Comparison of ENCODE assay signal across 8 cellular contexts in genomic region chr10:103917326-103918052, GRCh38. TPM values are rescaled to one million over a fixed set of nuclear protein-coding genes. Genes with fewer than 3 reads are reported as not detected.
A peak's percentile ranks its signal among the peaks of the same experiment; 100 is the strongest.
DNase-seq lines count a peak whose midpoint lies in the region; ATAC-seq and TF ChIP-seq lines count a peak whose summit lies in the region.

No MANE protein-coding gene starts in this region.

- H3K9ac ChIP-seq in liver (ENCODE audit: low read depth in 1 of 2, low read length in 2 of 2) = peak overlapping the region; percentile 85 to 93
- H3K9ac ChIP-seq in subcutaneous abdominal adipose tissue (ENCODE audit: low read length in 5 of 5) = peak overlapping the region; percentile 81 to 96 (median 89)

- H3K27ac ChIP-seq in liver (ENCODE audit: low read depth in 1 of 2, low read length in 2 of 2) (peak overlapping the region; percentile 96), subcutaneous abdominal adipose tissue (ENCODE audit: low read depth, low read length) (peak overlapping the region; percentile 98)

- H3K4me3 ChIP-seq in liver (ENCODE audit: low read depth in 1 of 3, low read length in 3 of 3) (peak overlapping the region; percentile 58 to 96 (median 95)), subcutaneous abdominal adipose tissue (ENCODE audit: low read depth in 1 of 5, low read length in 5 of 5) (peak overlapping the region; percentile 74 to 97 (median 82))

- TF ChIP-seq CTCF in liver (IDR thresholded peaks at IDR 0.05; ENCODE audit: low read depth, low read length, missing input control) = no peak

- H3K4me1 ChIP-seq in liver (ENCODE audit: control insufficient read depth in 4 of 4, insufficient read depth in 4 of 4, low read length in 3 of 4) = peaks cover 3 to 26% (median 13%) of the 10 kb centered on the region in 4 donors
- peaks cover 5 to 34% (median 28%) of the 10 kb centered on the region in 5 donors for H3K4me1 ChIP-seq in subcutaneous abdominal adipose tissue (ENCODE audit: control insufficient read depth in 5 of 5, insufficient read depth in 5 of 5, low read length in 5 of 5)

- ATAC-seq in HG02970 (IDR thresholded peaks at IDR 0.05; ENCODE audit: low FRiP score, unreplicated experiment) = peak; percentile 27

- no peak for TF ChIP-seq RAD21 in liver (IDR thresholded peaks at IDR 0.05)

- H3K36me3 ChIP-seq in liver (ENCODE audit: control insufficient read depth in 4 of 4, insufficient read depth in 3 of 4, low read depth in 1 of 4, low read length in 3 of 4) (no peaks in the 10 kb centered on the region), subcutaneous abdominal adipose tissue (ENCODE audit: control insufficient read depth in 5 of 5, insufficient read depth in 5 of 5, low read length in 5 of 5) (peaks cover 0 to 6% (median 0%) of the 10 kb centered on the region in 5 donors)

- no peaks in the 10 kb centered on the region for H3K27me3 ChIP-seq in liver (ENCODE audit: control insufficient read depth in 4 of 4, insufficient read depth in 4 of 4, low read length in 3 of 4)
- no peaks in the 10 kb centered on the region for H3K27me3 ChIP-seq in subcutaneous abdominal adipose tissue (ENCODE audit: control insufficient read depth in 5 of 5, insufficient read depth in 4 of 5, low read length in 5 of 5)

- DNase-seq in stimulated activated CD4-positive, alpha-beta T cell treated with anti-CD3 and anti-CD28 coated beads, Interleukin-15, amount 100 ng/mL, for 24 hours = peak; percentile 58
- DNase-seq in stimulated activated CD4-positive, alpha-beta T cell treated with anti-CD3 and anti-CD28 coated beads, Interleukin-4, amount 100 ng/mL, for 4 hours = no peak
- peak; percentile 63 for DNase-seq in cerebellar cortex (ENCODE audit: low spot score)
- DNase-seq in A172 (ENCODE audit: low spot score) = no peak

- H3K9me3 ChIP-seq in liver (ENCODE audit: control insufficient read depth in 4 of 4, low read length in 3 of 4) = no peaks in the 10 kb centered on the region
- peaks cover 0 to 2% (median 0%) of the 10 kb centered on the region in 5 donors for H3K9me3 ChIP-seq in subcutaneous abdominal adipose tissue (ENCODE audit: control insufficient read depth in 5 of 5, low read length in 5 of 5)

- WGBS in liver = 3% methylated on average over 28 of the region's 28 CpGs

TF ChIP-seq in PFSK-1, 5 proteins besides CTCF, POLR2A, EP300 and RAD21:
- TF ChIP-seq REST (IDR thresholded peaks at IDR 0.05; ENCODE audit: insufficient read depth in 1 of 2, low read depth in 2 of 2, low read length in 2 of 2) (no peak), FOXP2 (optimal IDR thresholded peaks at IDR 0.05; ENCODE audit: borderline replicate concordance, extremely low read depth, extremely low read length, insufficient read depth) (no peak), SIN3A (IDR thresholded peaks at IDR 0.05; ENCODE audit: borderline replicate concordance, insufficient read depth, low read length) (peak; percentile 48; the same call in 1 of the 2 replicates)

TF ChIP-seq in liver, 16 proteins besides CTCF, POLR2A, EP300 and RAD21:
- TF ChIP-seq FOXA2 (IDR thresholded peaks at IDR 0.05) = no peak
- TF ChIP-seq HNF4A (conservative IDR thresholded peaks at IDR 0.05) = no peak
- TF ChIP-seq SP1 (IDR thresholded peaks at IDR 0.05) = no peak
- TF ChIP-seq, protein P1, sequence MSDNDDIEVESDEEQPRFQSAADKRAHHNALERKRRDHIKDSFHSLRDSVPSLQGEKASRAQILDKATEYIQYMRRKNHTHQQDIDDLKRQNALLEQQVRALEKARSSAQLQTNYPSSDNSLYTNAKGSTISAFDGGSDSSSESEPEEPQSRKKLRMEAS (IDR thresholded peaks at IDR 0.05) = no peak
- no peak for TF ChIP-seq ATF3 (IDR thresholded peaks at IDR 0.05)
- TF ChIP-seq RXRA (IDR thresholded peaks at IDR 0.05) = no peak
- no peak for TF ChIP-seq ZBTB33 (IDR thresholded peaks at IDR 0.05)
- no peak for TF ChIP-seq YY1 (IDR thresholded peaks at IDR 0.05)
- no peak for TF ChIP-seq FOXA1 (IDR thresholded peaks at IDR 0.05)
- TF ChIP-seq GABPA (IDR thresholded peaks at IDR 0.05 in 1 of 2, conservative IDR thresholded peaks at IDR 0.05 in 1 of 2) = no peak

RNA-seq across cellular contexts. Expression of gene STN1, which starts 0.5 kb away (rescaled TPM):
- 5.9 TPM for polyA plus RNA-seq in PFSK-1 (2012; ENCODE audit: insufficient read length, low read depth)
- total RNA-seq in liver = 10 to 100 TPM in 1 of 2 donors, 1 to 10 TPM in 1; 9.0 to 12.9 TPM
- 1 to 10 TPM; 6.9 to 7.0 TPM for polyA plus RNA-seq in liver
- 33.1 and 43.8 TPM in 2 replicates for total RNA-seq in A172 (2014; rRNA removed; shearing (Covaris generic))

RNA-seq across cellular contexts. Expression of gene SLK, which starts 49.5 kb away (rescaled TPM):
- polyA plus RNA-seq in PFSK-1 (2012; ENCODE audit: insufficient read length, low read depth) = 12.8 TPM
- total RNA-seq in liver = 10 to 100 TPM; 19.5 to 20.3 TPM
- polyA plus RNA-seq in liver = 1 to 10 TPM; 3.9 to 5.2 TPM
- 47.9 and 61.5 TPM in 2 replicates for total RNA-seq in A172 (2014; rRNA removed; shearing (Covaris generic))

Comparison
In these comparisons a context has a peak if more than half of its experiments do, and no peak if none do; other contexts are left out.
1. DNase-seq: peak in stimulated activated CD4-positive, alpha-beta T cell treated with anti-CD3 and anti-CD28 coated beads, Interleukin-15, amount 100 ng/mL, for 24 hours (single experiment) and cerebellar cortex (single experiment); none in stimulated activated CD4-positive, alpha-beta T cell treated with anti-CD3 and anti-CD28 coated beads, Interleukin-4, amount 100 ng/mL, for 4 hours (0 of 2) and A172 (single experiment).